11 cellular contexts compared by ENCODE assay signal in genomic region chr15:34334676-34335075, GRCh38. TPM values are rescaled to one million over a fixed set of nuclear protein-coding genes. Genes with fewer than 3 reads are reported as not detected.
A peak's percentile ranks its signal among the peaks of the same experiment; 100 is the strongest.
DNase-seq lines count a peak whose midpoint lies in the region; ATAC-seq and TF ChIP-seq lines count a peak whose summit lies in the region.
"Had no signal": no experiment of that assay in that cellular context is flagged by ENCODE, and none has a peak within 500 bp of the region (broad histone marks: within the 10 kb centered on the region; RNA-seq: fewer than 3 reads in every experiment).

No MANE protein-coding gene starts in this region.

- 68% methylated on average over 4 of the region's 4 CpGs for WGBS in right lobe of liver (ENCODE audit: insufficient coverage, low coverage, low lambda C conversion rate, missing lambda C conversion rate)
- WGBS in upper lobe of left lung, 2 donors: 52 to 55% methylated on average over 4 of the region's 4 CpGs

- H3K9me3 ChIP-seq in left ventricle myocardium inferior (replicated peaks) (no peaks in the 10 kb centered on the region), right lobe of liver (no peaks in the 10 kb centered on the region), upper lobe of left lung (no peaks in the 10 kb centered on the region)

- no peak for ATAC-seq in Right ventricle myocardium inferior
- ATAC-seq in activated naive CD4-positive, alpha-beta T cell treated with anti-CD3 and anti-CD28 coated beads, Interleukin-2, amount 50 U/mL, for 72 hours: no peak
- ATAC-seq in right lobe of liver: no peak
- ATAC-seq in upper lobe of left lung (ENCODE audit: low FRiP score in 2 of 2): no peak

- no peak for TF ChIP-seq POLR2A in right lobe of liver (IDR thresholded peaks at IDR 0.05)
- TF ChIP-seq POLR2A in upper lobe of left lung (IDR thresholded peaks at IDR 0.05): no peak

- peaks cover 8 to 9% of the 10 kb centered on the region in 2 donors for H3K36me3 Mint-ChIP-seq in activated naive CD4-positive, alpha-beta T cell treated with anti-CD3 and anti-CD28 coated beads, Interleukin-2, amount 50 U/mL, for 72 hours

- in situ Hi-C loops in GM13977 (cut with MboI; ENCODE audit: low pct_unique_long_range_greater_than_20kb, low sequenced_read_pairs, unreplicated experiment): loop anchor here (25.0 kb wide), 1 partner anchor 247 kb away; no protein-coding TSS in a partner anchor

- POLR2A ChIA-PET in GM10248 (lab: Yijun Ruan, JAX): interaction anchor here (0.7 to 1.0 kb wide), 3 partner anchors 8 to 31 kb away, joined by 3 to 5 read pairs (median 4); partner anchors contain the start of genes NOP10 and NUTM1

- H3K4me3 ChIP-seq in left ventricle myocardium inferior (peak overlapping the region; percentile 86), right lobe of liver (no peak overlapping the region), upper lobe of left lung (peak overlapping the region in 3 of 4 donors; percentile 7 to 98 (median 8))

- no peak for DNase-seq in left ventricle myocardium inferior
- DNase-seq in Right ventricle myocardium inferior (ENCODE audit: missing footprints): no peak
- no peak for DNase-seq in activated naive CD4-positive, alpha-beta T cell treated with anti-CD3 and anti-CD28 coated beads, Interleukin-2, amount 50 U/mL, for 72 hours (ENCODE audit: low spot score in 2 of 2)
- no peak for DNase-seq in right lobe of liver
- no peak for DNase-seq in upper lobe of left lung
- no peak for DNase-seq in GM13977 (ENCODE audit: low spot score)
- no peak for DNase-seq in GM10248 (ENCODE audit: extremely low spot score)
- DNase-seq in SKM-1 treated with dmso at 0.1 percent for 144 hours (lab: John Stamatoyannopoulos, UW; ENCODE audit: unreplicated experiment): no peak
- DNase-seq: Calu3, NCI-H1930, SHP77 treated with DMSO at 0.1 percent for 48 hours had no signal

- no peaks in the 10 kb centered on the region for H3K9me3 Mint-ChIP-seq in activated naive CD4-positive, alpha-beta T cell treated with anti-CD3 and anti-CD28 coated beads, Interleukin-2, amount 50 U/mL, for 72 hours

- H3K27ac ChIP-seq in left ventricle myocardium inferior (replicated peaks): peak overlapping the region; percentile 94
- H3K27ac ChIP-seq in right lobe of liver: peak overlapping the region in 2 of 3 donors; percentile 43
- H3K27ac ChIP-seq in upper lobe of left lung: peak overlapping the region; percentile 70 to 97 (median 94)

- H3K27me3 ChIP-seq in left ventricle myocardium inferior (ENCODE audit: low read depth): no peaks in the 10 kb centered on the region
- no peaks in the 10 kb centered on the region for H3K27me3 ChIP-seq in right lobe of liver
- H3K27me3 ChIP-seq in upper lobe of left lung: no peaks in the 10 kb centered on the region

- H3K4me1 ChIP-seq in left ventricle myocardium inferior: peaks cover 57% of the 10 kb centered on the region
- peaks cover 0 to 3% (median 0%) of the 10 kb centered on the region in 4 donors for H3K4me1 ChIP-seq in right lobe of liver
- H3K4me1 ChIP-seq in upper lobe of left lung: peaks cover 23 to 47% (median 31%) of the 10 kb centered on the region in 4 donors

- intact Hi-C loops in left ventricle myocardium inferior (cut with micrococcal nuclease): no loop called here
- intact Hi-C loops in Right ventricle myocardium inferior (cut with DNase I): loop anchor here (5.0 to 10.0 kb wide), 2 partner anchors 77 to 110 kb away; partner anchors contain the start of gene EMC4
- intact Hi-C loops in right lobe of liver (cut with DNase I): no loop called here

- no peak for TF ChIP-seq EP300 in upper lobe of left lung (IDR thresholded peaks at IDR 0.05)

- TF ChIP-seq CTCF in left ventricle myocardium inferior (IDR thresholded peaks at IDR 0.05; ENCODE audit: borderline replicate concordance) (no peak), right lobe of liver (IDR thresholded peaks at IDR 0.05) (no peak), upper lobe of left lung (IDR thresholded peaks at IDR 0.05) (no peak), GM13977 (IDR thresholded peaks at IDR 0.05; ENCODE audit: extremely low read depth, insufficient read depth, missing control alignments) (no peak), GM10248 (IDR thresholded peaks at IDR 0.05; ENCODE audit: control extremely low read depth, extremely low read depth, low read depth, missing control alignments) (no peak)

- CTCF ChIA-PET in GM10248 (lab: Yijun Ruan, JAX): interaction anchor here (1.0 to 2.6 kb wide), 5 partner anchors 9 to 93 kb away, joined by 3 to 12 read pairs (median 5); partner anchors contain the start of genes LPCAT4, NOP10 and NUTM1

- peak overlapping the region; percentile 87 to 94 for H3K27ac Mint-ChIP-seq in activated naive CD4-positive, alpha-beta T cell treated with anti-CD3 and anti-CD28 coated beads, Interleukin-2, amount 50 U/mL, for 72 hours

- H3K36me3 ChIP-seq in left ventricle myocardium inferior (peaks cover 5% of the 10 kb centered on the region), right lobe of liver (no peaks in the 10 kb centered on the region), upper lobe of left lung (peaks cover 0 to 5% (median 0%) of the 10 kb centered on the region in 4 donors)

RNA-seq across cellular contexts. Expression of gene SLC12A6, which starts 2.9 kb away (rescaled TPM):
- 25.7 TPM for total RNA-seq in left ventricle myocardium inferior
- total RNA-seq in Right ventricle myocardium inferior: 30.4 TPM
- total RNA-seq in activated naive CD4-positive, alpha-beta T cell treated with anti-CD3 and anti-CD28 coated beads, Interleukin-2, amount 50 U/mL, for 72 hours: 10 to 100 TPM; 29.9 to 45.1 TPM
- 10 to 100 TPM in 1 of 6 experiments, 1 to 10 TPM in 5; 5.6 to 10.9 (median 7.5) TPM for total RNA-seq in right lobe of liver
- total RNA-seq in upper lobe of left lung: 10 to 100 TPM; 35.3 to 68.1 (median 50.4) TPM

RNA-seq across cellular contexts. Expression of gene NOP10, which starts 8.3 kb away (rescaled TPM):
- 140 TPM for total RNA-seq in left ventricle myocardium inferior
- total RNA-seq in Right ventricle myocardium inferior: 157 TPM
- total RNA-seq in activated naive CD4-positive, alpha-beta T cell treated with anti-CD3 and anti-CD28 coated beads, Interleukin-2, amount 50 U/mL, for 72 hours: 100 to 1,000 TPM; 182 to 202 TPM
- 100 to 1,000 TPM in 2 of 6 experiments, 10 to 100 TPM in 4; 59.2 to 177 (median 79.2) TPM for total RNA-seq in right lobe of liver
- 100 to 1,000 TPM in 3 of 6 donors, 10 to 100 TPM in 3; 75.4 to 177 (median 104) TPM for total RNA-seq in upper lobe of left lung

RNA-seq across cellular contexts. Expression of gene NUTM1, which starts 8.4 kb away (rescaled TPM):
- total RNA-seq in left ventricle myocardium inferior: not detected
- total RNA-seq in Right ventricle myocardium inferior: not detected
- not detected for total RNA-seq in activated naive CD4-positive, alpha-beta T cell treated with anti-CD3 and anti-CD28 coated beads, Interleukin-2, amount 50 U/mL, for 72 hours
- total RNA-seq in right lobe of liver: not detected
- total RNA-seq in upper lobe of left lung: not detected
- total RNA-seq: Calu3 had no signal

RNA-seq across cellular contexts. Expression of gene LPCAT4, which starts 32.3 kb away (rescaled TPM):
- total RNA-seq in left ventricle myocardium inferior: 80.6 TPM
- total RNA-seq in Right ventricle myocardium inferior: 89.2 TPM
- total RNA-seq in activated naive CD4-positive, alpha-beta T cell treated with anti-CD3 and anti-CD28 coated beads, Interleukin-2, amount 50 U/mL, for 72 hours: 10 to 100 TPM; 69.0 to 88.4 TPM
- 1 to 10 TPM; 3.2 to 6.7 (median 4.5) TPM for total RNA-seq in right lobe of liver
- 10 to 100 TPM; 16.3 to 39.0 (median 23.9) TPM for total RNA-seq in upper lobe of left lung

Comparison
In these comparisons a context has a peak if more than half of its experiments do, and no peak if none do; other contexts are left out.
1. H3K27ac ChIP-seq: peak in every context shown above with its lines; median percentile 94 in left ventricle myocardium inferior; 94 in upper lobe of left lung; 43 in right lobe of liver.
2. H3K4me3 ChIP-seq: peak in left ventricle myocardium inferior (single experiment) and upper lobe of left lung (3 of 4); none in right lobe of liver (0 of 3).